ENCODE assay signal across 9 cellular contexts in the genomic region with DNA sequence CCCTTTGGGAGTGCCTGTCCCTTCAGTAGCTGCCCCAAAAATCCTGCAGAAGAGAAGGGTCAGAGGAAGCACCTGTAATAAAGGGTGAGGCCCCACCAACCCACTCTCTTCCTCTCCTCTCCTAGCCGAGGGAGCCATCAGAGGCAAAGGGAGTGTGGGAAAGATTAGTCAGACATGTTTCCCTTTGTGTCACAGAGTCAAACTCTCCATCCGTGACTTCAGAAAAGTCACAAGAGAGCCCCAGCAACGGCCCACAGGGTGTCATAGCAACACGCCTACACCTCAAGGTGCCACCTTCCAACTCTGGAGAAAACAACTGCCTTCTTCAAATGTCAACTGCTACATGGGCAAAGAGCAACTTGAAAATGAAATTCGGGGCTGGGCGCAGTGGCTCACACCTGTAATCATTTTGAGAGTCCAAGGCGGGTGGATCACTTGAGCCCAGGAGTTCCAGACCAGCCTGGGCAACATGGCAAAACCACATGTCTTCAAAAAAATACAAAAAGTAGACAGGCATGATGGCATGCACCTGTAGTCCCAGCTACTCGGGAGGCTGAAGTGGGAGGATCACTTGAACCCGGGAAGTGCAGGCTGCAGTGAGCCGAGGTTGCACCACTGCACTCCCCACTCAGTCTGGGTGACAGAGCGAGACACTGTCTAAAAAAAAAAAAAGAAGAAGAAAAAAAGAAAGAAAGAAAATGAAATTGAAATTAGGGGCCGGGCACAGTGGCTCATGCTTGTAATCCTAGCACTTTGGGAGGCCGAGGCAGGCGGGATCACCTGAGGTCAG. TPM values are rescaled to one million over a fixed set of nuclear protein-coding genes. Genes with fewer than 3 reads are reported as not detected.
A peak's percentile ranks its signal among the peaks of the same experiment; 100 is the strongest.
DNase-seq lines count a peak whose midpoint lies in the region; ATAC-seq and TF ChIP-seq lines count a peak whose summit lies in the region.
"Had no signal": no experiment of that assay in that cellular context is flagged by ENCODE, and none has a peak within 500 bp of the region (broad histone marks: within the 10 kb centered on the region; RNA-seq: fewer than 3 reads in every experiment).

No MANE protein-coding gene starts in this region.

- WGBS in endodermal cell (ENCODE audit: insufficient coverage in 1 of 2, insufficient read length in 1 of 2), 2 experiments = 89 to 92% methylated on average over 10 to 14 of the region's 14 CpGs

- no peak overlapping the region for H3K4me3 Mint-ChIP-seq in endodermal cell

- H3K9me3 ChIP-seq in endodermal cell (ENCODE audit: control insufficient read depth, low read length) = no peaks in the 10 kb centered on the region

- no peak overlapping the region for H3K9ac ChIP-seq in endodermal cell (ENCODE audit: extremely low read depth, low read length, poor library complexity, severe bottlenecking)

- no peaks in the 10 kb centered on the region for H3K27me3 ChIP-seq in endodermal cell (ENCODE audit: control insufficient read depth, insufficient read depth, low read length, poor library complexity, severe bottlenecking)

- H3K4me3 ChIP-seq in endodermal cell (ENCODE audit: low read length) = no peak overlapping the region

- H3K9me3 Mint-ChIP-seq in endodermal cell = no peaks in the 10 kb centered on the region

- no peak overlapping the region for H3K27ac ChIP-seq in endodermal cell (ENCODE audit: low read depth, low read length)
- H3K27ac ChIP-seq: HL-60 had no signal

- H3K4me1 Mint-ChIP-seq in endodermal cell = no peaks in the 10 kb centered on the region

- H3K36me3 Mint-ChIP-seq in endodermal cell (ENCODE audit: low read depth) = no peaks in the 10 kb centered on the region

- TF ChIP-seq CTCF in endodermal cell (conservative IDR thresholded peaks at IDR 0.05) = no peak

- H3K27me3 Mint-ChIP-seq in endodermal cell (ENCODE audit: insufficient read depth) = no peaks in the 10 kb centered on the region

- no peaks in the 10 kb centered on the region for H3K36me3 ChIP-seq in endodermal cell (ENCODE audit: control insufficient read depth, insufficient read depth, low read length)

- peak; percentile 79 for ATAC-seq in GM18511 (IDR thresholded peaks at IDR 0.05; ENCODE audit: unreplicated experiment)
- ATAC-seq in HG02870 (IDR thresholded peaks at IDR 0.05; ENCODE audit: unreplicated experiment) = peak; percentile 54
- ATAC-seq in activated CD4-positive, CD25-positive, alpha-beta regulatory T cell treated with anti-CD3 and anti-CD28 coated beads, Interleukin-2, amount 50 U/mL, for 24 hours = peak; percentile 86 to 87

- H3K4me1 ChIP-seq in endodermal cell (ENCODE audit: control insufficient read depth, insufficient read depth, low read length) = no peaks in the 10 kb centered on the region

- peak; percentile 38 for DNase-seq in endodermal cell
- DNase-seq in stimulated activated CD8-positive, alpha-beta memory T cell treated with anti-CD3 and anti-CD28 coated beads, Interleukin-4, amount 100 ng/mL, for 48 hours = peak; percentile 95
- no peak for DNase-seq in NCI-H2171 (lab: John Stamatoyannopoulos, UW)
- DNase-seq in pons (ENCODE audit: low spot score) = no peak
- no peak for DNase-seq in H4 (ENCODE audit: low spot score)

- H3K27ac Mint-ChIP-seq in endodermal cell = no peak overlapping the region

RNA-seq across cellular contexts. Expression of a gene that starts 17.7 kb away (rescaled TPM):
- under 1 TPM in 1 of 2 donors, not detected in 1; 0.44 TPM for total RNA-seq in endodermal cell
- polyA plus RNA-seq in endodermal cell (2013, experiment 1 of 2) = not detected
- not detected for polyA plus RNA-seq in endodermal cell (2013, experiment 2 of 2)
- not detected in 2 replicates for total RNA-seq in H4 (2014; rRNA removed; shearing (Covaris generic))

RNA-seq across cellular contexts. Expression of a gene that starts 24.8 kb away (rescaled TPM):
- total RNA-seq in endodermal cell = 1 to 10 TPM in 1 of 2 donors, under 1 TPM in 1; 0.55 to 1.4 TPM
- 0.46 TPM for polyA plus RNA-seq in endodermal cell (2013, experiment 1 of 2)
- 0.41 TPM for polyA plus RNA-seq in endodermal cell (2013, experiment 2 of 2)
- 8.6 and 20.5 TPM in 2 replicates for total RNA-seq in H4 (2014; rRNA removed; shearing (Covaris generic))

RNA-seq across cellular contexts. Expression of a gene that starts 43.1 kb away (rescaled TPM):
- 1 to 10 TPM; 8.4 to 9.1 TPM for total RNA-seq in endodermal cell
- 1.5 TPM for polyA plus RNA-seq in endodermal cell (2013, experiment 1 of 2)
- polyA plus RNA-seq in endodermal cell (2013, experiment 2 of 2) = 1.9 TPM
- 19.5 and 31.5 TPM in 2 replicates for total RNA-seq in H4 (2014; rRNA removed; shearing (Covaris generic))

RNA-seq across cellular contexts. Expression of a gene that starts 43.4 kb away (rescaled TPM):
- total RNA-seq in endodermal cell = 10 to 100 TPM in 1 of 2 donors, 1 to 10 TPM in 1; 5.6 to 17.8 TPM
- polyA plus RNA-seq in endodermal cell (2013, experiment 1 of 2) = 15.1 TPM
- polyA plus RNA-seq in endodermal cell (2013, experiment 2 of 2) = 12.9 TPM
- total RNA-seq in H4 (2014; rRNA removed; shearing (Covaris generic)) = 2.8 and 4.1 TPM in 2 replicates

RNA-seq across cellular contexts. Expression of a gene that starts 51.7 kb away (rescaled TPM):
- 10 to 100 TPM; 32.1 to 87.7 TPM for total RNA-seq in endodermal cell
- polyA plus RNA-seq in endodermal cell (2013, experiment 1 of 2) = 9.0 TPM
- polyA plus RNA-seq in endodermal cell (2013, experiment 2 of 2) = 4.3 TPM
- 1.7 and 2.1 TPM in 2 replicates for total RNA-seq in H4 (2014; rRNA removed; shearing (Covaris generic))

Comparison
In these comparisons a context has a peak if more than half of its experiments do, and no peak if none do; other contexts are left out.
1. DNase-seq: peak in endodermal cell (single experiment) and stimulated activated CD8-positive, alpha-beta memory T cell treated with anti-CD3 and anti-CD28 coated beads, Interleukin-4, amount 100 ng/mL, for 48 hours (single experiment); none in NCI-H2171 (single experiment), pons (single experiment) and H4 (single experiment).
2. Peak in every context shown above with its lines, with median percentiles within 50 percentile points of each other: ATAC-seq.